Comparison of ENCODE assay signal across 10 cellular contexts in the genomic region with DNA sequence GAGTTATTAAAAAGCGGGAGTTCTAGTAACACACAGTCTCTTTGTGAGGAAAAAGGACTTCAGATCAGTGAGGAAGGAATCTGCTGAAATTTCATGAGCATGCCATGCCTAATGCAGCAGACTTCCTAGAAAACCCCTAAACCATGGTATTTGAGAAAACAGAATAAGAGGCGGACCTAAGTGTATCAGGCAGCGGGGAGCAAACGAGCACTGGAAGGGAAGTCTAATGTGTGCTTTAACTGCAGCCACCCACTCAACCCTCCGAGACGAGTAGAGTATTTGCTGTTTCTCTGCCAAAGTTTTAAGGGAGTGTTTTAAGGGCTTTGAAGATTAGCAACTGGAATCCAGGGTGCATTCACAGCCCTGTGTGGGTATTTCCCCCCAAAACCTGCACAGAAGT. TPM values are rescaled to one million over a fixed set of nuclear protein-coding genes. Genes with fewer than 3 reads are reported as not detected.
DNase-seq lines count a peak whose midpoint lies in the region; ATAC-seq and TF ChIP-seq lines count a peak whose summit lies in the region.
"Had no signal": no experiment of that assay in that cellular context is flagged by ENCODE, and none has a peak within 500 bp of the region (broad histone marks: within the 10 kb centered on the region; RNA-seq: fewer than 3 reads in every experiment).

No MANE protein-coding gene starts in this region.

- no peak overlapping the region for H2AK5ac ChIP-seq in trophoblast cell (ENCODE audit: low read length)

- H3K36me3 Mint-ChIP-seq in natural killer cell, result no peaks in the 10 kb centered on the region

- no peak overlapping the region for H4K91ac ChIP-seq in trophoblast cell (ENCODE audit: low read depth, low read length)

- no peak for TF ChIP-seq CTCF in A673 (conservative IDR thresholded peaks at IDR 0.05; ENCODE audit: low read depth, low read length)
- no peak for TF ChIP-seq CTCF in mammary epithelial cell (conservative IDR thresholded peaks at IDR 0.05 in 1 of 2, IDR thresholded peaks at IDR 0.05 in 1 of 2; ENCODE audit: extremely low read depth in 1 of 2, insufficient read depth in 1 of 2, low read depth in 1 of 2, low read length in 2 of 2)
- no peak for TF ChIP-seq CTCF in natural killer cell (IDR thresholded peaks at IDR 0.05)

- peak overlapping the region in 1 of 2 donors; percentile 2 for H3K27ac Mint-ChIP-seq in natural killer cell

- H3K27ac ChIP-seq in A673 (ENCODE audit: low read depth, low read length, poor library complexity, severe bottlenecking) (peak overlapping the region; percentile 38), mammary epithelial cell (ENCODE audit: insufficient read depth, low read depth, low read length) (peak overlapping the region; percentile 64), trophoblast cell (ENCODE audit: low read depth, low read length) (peak overlapping the region; percentile 67)

- H3K27me3 Mint-ChIP-seq in natural killer cell (ENCODE audit: low read depth in 2 of 2), result no peaks in the 10 kb centered on the region

- H3K27me3 ChIP-seq in A673 (replicated peaks; ENCODE audit: insufficient read depth, low read depth, low read length, poor library complexity), result no peaks in the 10 kb centered on the region
- no peaks in the 10 kb centered on the region for H3K27me3 ChIP-seq in mammary epithelial cell (ENCODE audit: insufficient read depth, low read length)
- H3K27me3 ChIP-seq in trophoblast cell (ENCODE audit: insufficient read depth, low read length), result no peaks in the 10 kb centered on the region

- H4K8ac ChIP-seq in trophoblast cell (ENCODE audit: low read depth, low read length), result no peak overlapping the region

- peak; percentile 14 for DNase-seq in A673 (ENCODE audit: low spot score)
- no peak for DNase-seq in mammary epithelial cell
- no peak for DNase-seq in left ventricle myocardium superior
- no peak for DNase-seq in trophoblast cell
- no peak for DNase-seq in NCI-H1105 treated with DMSO at 0.1 percent for 48 hours (lab: John Stamatoyannopoulos, UW)
- DNase-seq in HCEC 1CT, result no peak
- DNase-seq in natural killer cell, result no peak
- DNase-seq: mucosa of descending colon had no signal

- H3K23ac ChIP-seq in trophoblast cell (ENCODE audit: low read length), result no peak overlapping the region

- ATAC-seq in left ventricle myocardium superior (peak; percentile 46), HG02973 (IDR thresholded peaks at IDR 0.05; ENCODE audit: unreplicated experiment) (no peak), natural killer cell (no peak)
- ATAC-seq: mucosa of descending colon, Panc1 had no signal

- 20% methylated on average over 6 of the region's 6 CpGs for WGBS in mammary epithelial cell (ENCODE audit: low coverage, missing lambda C conversion rate)
- WGBS in trophoblast cell (ENCODE audit: extremely low coverage, insufficient coverage, insufficient read length), result no CpG with 5 or more reads among the region's 6 CpGs

- no peak overlapping the region for H3K4me3 Mint-ChIP-seq in natural killer cell

- H3K9ac ChIP-seq in mammary epithelial cell (ENCODE audit: insufficient read depth, low read length) (peak overlapping the region; percentile 49), trophoblast cell (ENCODE audit: low read length) (no peak overlapping the region)

- H3K4ac ChIP-seq in trophoblast cell (ENCODE audit: low read depth, low read length), result no peak overlapping the region

- peak overlapping the region; percentile 63 for H3K4me2 ChIP-seq in mammary epithelial cell (ENCODE audit: insufficient read depth, low read depth, low read length)
- peak overlapping the region; percentile 37 for H3K4me2 ChIP-seq in trophoblast cell (ENCODE audit: low read length)

- no peaks in the 10 kb centered on the region for H3K4me1 Mint-ChIP-seq in natural killer cell

- H3K14ac ChIP-seq in trophoblast cell (ENCODE audit: low read length), result no peak overlapping the region

- no TSS peak for BruUV-seq in A673 (replicated peaks; lab: Mats Ljungman, UMichigan)
- BruUV-seq in mammary epithelial cell (replicated peaks; lab: Mats Ljungman, UMichigan), result no TSS peak

- POLR2A ChIA-PET in A673 (lab: Charles Lee; ENCODE audit: low non-redundant PET), result no interaction called here

- H2BK12ac ChIP-seq in trophoblast cell (ENCODE audit: low read length), result no peak overlapping the region

- CTCF ChIA-PET in A673 (lab: Charles Lee), result no interaction called here
- CTCF ChIA-PET in mammary epithelial cell (lab: Charles Lee; ENCODE audit: low non-redundant PET), result no interaction called here

- H2BK5ac ChIP-seq in trophoblast cell (ENCODE audit: low read depth, low read length, poor library complexity), result no peak overlapping the region

- H3K79me2 ChIP-seq in mammary epithelial cell (ENCODE audit: insufficient read depth, low read length), result no peaks in the 10 kb centered on the region
- peaks cover 1% of the 10 kb centered on the region for H3K79me2 ChIP-seq in trophoblast cell (ENCODE audit: control insufficient read depth, insufficient read depth, low read length, poor library complexity)

- H4K12ac ChIP-seq in trophoblast cell (ENCODE audit: low read depth, low read length), result no peak overlapping the region

- peak overlapping the region; percentile 27 for H2BK120ac ChIP-seq in trophoblast cell (ENCODE audit: insufficient read depth, low read length, poor library complexity)

- dilution Hi-C loops in mammary epithelial cell (cut with HindIII; ENCODE audit: low sequenced_read_pairs), result loop anchor here (5.0 kb wide), 2 partner anchors 35 to 65 kb away; no protein-coding TSS in a partner anchor

- H4K20me1 ChIP-seq in mammary epithelial cell (ENCODE audit: insufficient read depth, low read length), result no peaks in the 10 kb centered on the region

- H3K79me1 ChIP-seq in trophoblast cell (ENCODE audit: low read length), result peaks cover 8% of the 10 kb centered on the region

- peaks cover 8% of the 10 kb centered on the region for H3K4me1 ChIP-seq in A673 (ENCODE audit: insufficient read depth, low read length, poor library complexity, severe bottlenecking)
- peaks cover 14% of the 10 kb centered on the region for H3K4me1 ChIP-seq in mammary epithelial cell (ENCODE audit: insufficient read depth, low read length)
- H3K4me1 ChIP-seq in trophoblast cell (ENCODE audit: control insufficient read depth in 1 of 2, insufficient read depth in 2 of 2, low read length in 2 of 2), result peaks cover 25 to 30% of the 10 kb centered on the region in 2 experiments

- H3K36me3 ChIP-seq in A673 (ENCODE audit: insufficient read depth, low read length, poor library complexity, severe bottlenecking), result peaks cover 30% of the 10 kb centered on the region
- H3K36me3 ChIP-seq in mammary epithelial cell (ENCODE audit: insufficient read depth, low read length), result peaks cover 4% of the 10 kb centered on the region
- H3K36me3 ChIP-seq in trophoblast cell (ENCODE audit: control insufficient read depth in 1 of 2, insufficient read depth in 2 of 2, low read length in 2 of 2), result peaks cover 21 to 24% of the 10 kb centered on the region in 2 experiments

- H2AFZ ChIP-seq in mammary epithelial cell (ENCODE audit: low read depth, low read length) (peak overlapping the region; percentile 46), trophoblast cell (ENCODE audit: insufficient read depth, low read length, poor library complexity) (no peak overlapping the region)

- intact Hi-C loops in A673 (cut with micrococcal nuclease; ENCODE audit: unreplicated experiment) (no loop called here), mammary epithelial cell (cut with micrococcal nuclease) (no loop called here), left ventricle myocardium superior (cut with micrococcal nuclease) (no loop called here), natural killer cell (cut with micrococcal nuclease) (no loop called here)

- no peak overlapping the region for H3K18ac ChIP-seq in trophoblast cell (ENCODE audit: low read length)

- no peaks in the 10 kb centered on the region for H3K9me3 Mint-ChIP-seq in natural killer cell

- no peaks in the 10 kb centered on the region for H3K9me3 ChIP-seq in A673 (ENCODE audit: low read depth, low read length, poor library complexity, severe bottlenecking)
- no peaks in the 10 kb centered on the region for H3K9me3 ChIP-seq in mammary epithelial cell (replicated peaks; ENCODE audit: insufficient read depth, low read length)
- H3K9me3 ChIP-seq in trophoblast cell (ENCODE audit: insufficient read depth, low read depth, low read length), result no peaks in the 10 kb centered on the region
- H3K9me3 ChIP-seq: mucosa of descending colon had no signal

- H3K4me3 ChIP-seq in A673 (ENCODE audit: low read depth, low read length, poor library complexity, severe bottlenecking), result no peak overlapping the region
- H3K4me3 ChIP-seq in mammary epithelial cell (replicated peaks in 1 of 3; ENCODE audit: insufficient read depth in 1 of 3, low read depth in 2 of 3, low read length in 3 of 3), result no peak overlapping the region
- H3K4me3 ChIP-seq in trophoblast cell (ENCODE audit: low read depth, low read length), result no peak overlapping the region
- H3K4me3 ChIP-seq: mucosa of descending colon had no signal

- in situ Hi-C loops in mammary epithelial cell (cut with MboI; ENCODE audit: low sequenced_read_pairs in 2 of 2), result no loop called here

RNA-seq across cellular contexts. Expression of gene ACADS, which starts 36.5 kb away (rescaled TPM):
- total RNA-seq in A673 (2021) (3.4 and 5.7 TPM in 2 replicates), mammary epithelial cell (1 to 10 TPM; 1.0 to 3.7 TPM), left ventricle myocardium superior (108 TPM), natural killer cell (10 to 100 TPM; 14.9 to 18.6 (median 15.5) TPM)
- polyA plus RNA-seq in mammary epithelial cell, result 1.3 TPM
- polyA minus RNA-seq in mammary epithelial cell, result not detected
- polyA plus RNA-seq in trophoblast cell (2013), result 4.4 and 4.6 TPM in 2 replicates

RNA-seq across cellular contexts. Expression of gene UNC119B, which starts 51.8 kb away (rescaled TPM):
- total RNA-seq in A673 (2021) (48.0 and 50.4 TPM in 2 replicates), mammary epithelial cell (10 to 100 TPM; 28.0 to 33.3 TPM), left ventricle myocardium superior (13.2 TPM), natural killer cell (10 to 100 TPM; 10.7 to 11.6 (median 11.6) TPM)
- 25.3 TPM for polyA plus RNA-seq in mammary epithelial cell
- polyA minus RNA-seq in mammary epithelial cell, result 31.7 TPM
- 14.7 and 15.2 TPM in 2 replicates for polyA plus RNA-seq in trophoblast cell (2013)
